Comparison of ENCODE assay signal across 18 cellular contexts in genomic region chr12:65039306-65039705, GRCh38.
A peak's percentile ranks its signal among the peaks of the same experiment; 100 is the strongest.
DNase-seq lines count a peak whose midpoint lies in the region; ATAC-seq, FAIRE-seq and TF ChIP-seq lines count a peak whose summit lies in the region.
"Had no signal": no experiment of that assay in that cellular context is flagged by ENCODE, and none has a peak within 500 bp of the region (broad histone marks: within the 10 kb centered on the region; RNA-seq: fewer than 3 reads in every experiment).

No MANE protein-coding gene starts in this region.

- in situ Hi-C loops in K562 (cut with MboI), result no loop called here

- no peaks in the 10 kb centered on the region for H3K4me1 Mint-ChIP-seq in natural killer cell
- H3K4me1 Mint-ChIP-seq: CD4-positive, alpha-beta memory T cell had no signal

- POLR2A ChIA-PET in HCT116 (lab: Charles Lee) (no interaction called here), K562 (lab: Yijun Ruan, JAX) (no interaction called here), RWPE1 (lab: Yijun Ruan, JAX; ENCODE audit: low non-redundant PET) (no interaction called here)

- DNase-seq in HCT116 (ENCODE audit: low read depth, low spot score) (no peak), K562 (ENCODE audit: extremely low read depth in 1 of 4, low spot score in 3 of 4) (no peak), iPS-NIHi7 (ENCODE audit: extremely low spot score) (peak; percentile 49), natural killer cell (no peak), RWPE1 (ENCODE audit: low spot score) (no peak), NCI-H1930 (lab: John Stamatoyannopoulos, UW) (no peak)
- DNase-seq: BE2C; CD4-positive, alpha-beta memory T cell; DND-41; GDM1; GM23248; HCEC 1CT; KBM-7 had no signal

- no peak overlapping the region for H3K4me2 ChIP-seq in HCT116 (ENCODE audit: low read length)
- no peak overlapping the region for H3K4me2 ChIP-seq in K562 (ENCODE audit: insufficient read depth, low read length)
- H3K4me2 ChIP-seq: A549 had no signal

- TF ChIP-seq EP300 in K562 (IDR thresholded peaks at IDR 0.05; ENCODE audit: low read length), result no peak

- CTCF ChIA-PET in HCT116 (lab: Charles Lee), result interaction anchor here (0.9 kb wide), 1 partner anchor 67 kb away, joined by 3 read pairs; no protein-coding TSS in a partner anchor
- CTCF ChIA-PET in K562 (lab: Yijun Ruan, JAX; ENCODE audit: low intra/inter-chr PET ratio), result no interaction called here
- CTCF ChIA-PET in RWPE1 (lab: Yijun Ruan, JAX), result interaction anchor here (0.6 kb wide), 1 partner anchor 62 kb away, joined by 4 read pairs; no protein-coding TSS in a partner anchor

- H3K4me3 Mint-ChIP-seq in natural killer cell, result no peak overlapping the region
- H3K4me3 Mint-ChIP-seq: CD4-positive, alpha-beta memory T cell had no signal

- no peaks in the 10 kb centered on the region for H3K9me3 ChIP-seq in HCT116 (ENCODE audit: control insufficient read depth in 1 of 2, insufficient read depth in 1 of 2, low read depth in 1 of 2, low read length in 2 of 2)
- no peaks in the 10 kb centered on the region for H3K9me3 ChIP-seq in K562 (replicated peaks; ENCODE audit: control insufficient read depth, insufficient read depth, low read depth, low read length)
- H3K9me3 ChIP-seq: A549, BE2C had no signal

- H3K27me3 ChIP-seq in HCT116 (ENCODE audit: insufficient read depth, low read length), result 0 out of 2 replicates have a peak, but pooled peaks cover 4% of the 10 kb centered on the region
- H3K27me3 ChIP-seq in K562 (ENCODE audit: control insufficient read depth in 2 of 2, insufficient read depth in 2 of 2, low read length in 2 of 2), result no peaks in the 10 kb centered on the region
- H3K27me3 ChIP-seq: BE2C had no signal

- no peaks in the 10 kb centered on the region for H3K36me3 Mint-ChIP-seq in natural killer cell
- H3K36me3 Mint-ChIP-seq: CD4-positive, alpha-beta memory T cell had no signal

- TF ChIP-seq CTCF in HCT116 (IDR thresholded peaks at IDR 0.05 in 2 of 3, conservative IDR thresholded peaks at IDR 0.05 in 1 of 3; ENCODE audit: borderline replicate concordance in 1 of 3, insufficient read depth in 1 of 3, low read depth in 2 of 3, low read length in 2 of 3) (no peak), K562 (IDR thresholded peaks at IDR 0.05 in 2 of 3, conservative IDR thresholded peaks at IDR 0.05 in 1 of 3; ENCODE audit: insufficient read depth in 2 of 3, low read depth in 1 of 3, low read length in 3 of 3) (0 out of 6 replicates have a peak, but pooled peaks of 1 of the 3 experiments have one; percentile 15), natural killer cell (IDR thresholded peaks at IDR 0.05) (no peak), RWPE1 (conservative IDR thresholded peaks at IDR 0.05; ENCODE audit: low read depth) (no peak)

- H4K20me1 ChIP-seq in HCT116 (ENCODE audit: insufficient read depth), result no peaks in the 10 kb centered on the region
- no peaks in the 10 kb centered on the region for H4K20me1 ChIP-seq in K562 (replicated peaks; ENCODE audit: control insufficient read depth, insufficient read depth, low read length)

- FAIRE-seq in K562 (lab: Jason Lieb, UNC), result no peak
- FAIRE-seq: A549, GM12892 had no signal

- RAD21 ChIA-PET in HCT116 (lab: Charles Lee; ENCODE audit: low non-redundant PET in 1 of 2, low total read pairs in 2 of 2, uncharacterized antibody in 2 of 2, unreplicated experiment in 2 of 2), result interaction anchor here in 1 of 2 experiments (0.6 kb wide), 1 partner anchor 61 kb away, joined by 4 read pairs; no protein-coding TSS in a partner anchor

- H3K9me2 ChIP-seq in HCT116 (ENCODE audit: insufficient read depth), result no peaks in the 10 kb centered on the region

- no peak for TF ChIP-seq RAD21 in HCT116 (IDR thresholded peaks at IDR 0.05; ENCODE audit: low read depth)
- TF ChIP-seq RAD21 in K562 (CRISPR knock-in tag; conservative IDR thresholded peaks at IDR 0.05 in 1 of 2, IDR thresholded peaks at IDR 0.05 in 1 of 2), result no peak

- H3K9ac ChIP-seq in HCT116 (ENCODE audit: low read length) (no peak overlapping the region), K562 (ENCODE audit: insufficient read depth in 1 of 2, low read depth in 2 of 2, low read length in 2 of 2) (no peak overlapping the region)
- H3K9ac ChIP-seq: GM23248 had no signal

- H3K4me3 ChIP-seq in HCT116 (replicated peaks in 1 of 2; ENCODE audit: low read depth in 1 of 2, low read length in 2 of 2) (no peak overlapping the region), K562 (no peak overlapping the region)
- H3K4me3 ChIP-seq: A549, GM23248 had no signal

- intact Hi-C loops in HCT116 (cut with micrococcal nuclease), result no loop called here
- intact Hi-C loops in K562 (cut with micrococcal nuclease), result no loop called here
- intact Hi-C loops in natural killer cell (cut with micrococcal nuclease), result no loop called here

- H3K36me3 ChIP-seq in HCT116 (ENCODE audit: control insufficient read depth in 1 of 2, insufficient read depth in 2 of 2, low read length in 2 of 2) (no peaks in the 10 kb centered on the region), K562 (ENCODE audit: control insufficient read depth, insufficient read depth, low read length) (no peaks in the 10 kb centered on the region)
- H3K36me3 ChIP-seq: BE2C had no signal

- H3K4me1 ChIP-seq in HCT116 (ENCODE audit: control insufficient read depth in 1 of 2, insufficient read depth in 2 of 2, low read length in 2 of 2), result no peaks in the 10 kb centered on the region
- H3K4me1 ChIP-seq in K562 (replicated peaks in 1 of 2; ENCODE audit: control insufficient read depth in 2 of 2, insufficient read depth in 2 of 2, low read length in 2 of 2), result no peaks in the 10 kb centered on the region
- H3K4me1 ChIP-seq: A549, BE2C had no signal

- no peaks in the 10 kb centered on the region for H3K9me1 ChIP-seq in K562 (ENCODE audit: control insufficient read depth, insufficient read depth, low read length)

- TF ChIP-seq POLR2A in HCT116 (IDR thresholded peaks at IDR 0.05; ENCODE audit: borderline replicate concordance, extremely low read depth, insufficient read depth, insufficient read length), result no peak
- TF ChIP-seq POLR2A in K562 (conservative IDR thresholded peaks at IDR 0.05), result no peak

- no TSS peak for BruUV-seq in HCT116 (replicated peaks; lab: Mats Ljungman, UMichigan)
- no TSS peak for BruUV-seq in K562 (replicated peaks; lab: Mats Ljungman, UMichigan)

- H3K27ac ChIP-seq in HCT116 (ENCODE audit: low read depth, low read length) (no peak overlapping the region), K562 (ENCODE audit: extremely low read depth, low read depth, low read length) (no peak overlapping the region), RWPE1 (no peak overlapping the region)
- H3K27ac ChIP-seq: A549, C4-2B, GM23248, HL-60 had no signal

- H3K27me3 Mint-ChIP-seq in natural killer cell (ENCODE audit: low read depth in 2 of 2), result peaks cover 4 to 5% of the 10 kb centered on the region in 2 donors

- no peak overlapping the region for H2AFZ ChIP-seq in HCT116 (ENCODE audit: low read depth, low read length, poor library complexity, severe bottlenecking)
- H2AFZ ChIP-seq in K562 (ENCODE audit: low read depth, low read length), result no peak overlapping the region
- H2AFZ ChIP-seq: GM23248 had no signal

- H3K27ac Mint-ChIP-seq in natural killer cell, result no peak overlapping the region
- H3K27ac Mint-ChIP-seq: CD4-positive, alpha-beta memory T cell had no signal

- H3K79me2 ChIP-seq in HCT116 (ENCODE audit: insufficient read depth, low read length) (no peaks in the 10 kb centered on the region), K562 (ENCODE audit: control insufficient read depth, insufficient read depth, low read length) (no peaks in the 10 kb centered on the region)

- no peaks in the 10 kb centered on the region for H3K9me3 Mint-ChIP-seq in natural killer cell

- WGBS in K562 (ENCODE audit: insufficient coverage, low coverage, missing lambda C conversion rate), result no CpG with 5 or more reads among the region's 2 CpGs

- 0 out of 2 replicates have a peak, but pooled peaks have one; percentile 30 for ATAC-seq in HCT116
- ATAC-seq in K562, result peak; percentile 58
- ATAC-seq in natural killer cell, result no peak
- no peak for ATAC-seq in GM18502 (IDR thresholded peaks at IDR 0.05; ENCODE audit: poor library complexity, unreplicated experiment)
- ATAC-seq: A549 had no signal

TF ChIP-seq in HCT116, 20 proteins besides CTCF, POLR2A, EP300 and RAD21 (continues in another document):
- TF ChIP-seq ZNF274 (IDR thresholded peaks at IDR 0.05; ENCODE audit: low read depth, low read length) (no peak), CBX3 (IDR thresholded peaks at IDR 0.05; ENCODE audit: low read depth) (no peak), MAX (IDR thresholded peaks at IDR 0.05) (no peak), SP1 (IDR thresholded peaks at IDR 0.05; ENCODE audit: low read depth) (no peak), SRF (IDR thresholded peaks at IDR 0.05; ENCODE audit: low read depth) (no peak)

TF ChIP-seq in K562, 482 proteins besides CTCF, POLR2A, EP300 and RAD21:
- TF ChIP-seq TRIM24 (IDR thresholded peaks at IDR 0.05), result no peak
TF ChIP-seq in K562: peak in this region for 0.

Comparison
In these comparisons a context has a peak if more than half of its experiments do, and no peak if none do; other contexts are left out.
1. ATAC-seq: peak in HCT116 (single experiment) and K562 (single experiment); none in natural killer cell (0 of 3) and GM18502 (single experiment).